In the genomic region with DNA sequence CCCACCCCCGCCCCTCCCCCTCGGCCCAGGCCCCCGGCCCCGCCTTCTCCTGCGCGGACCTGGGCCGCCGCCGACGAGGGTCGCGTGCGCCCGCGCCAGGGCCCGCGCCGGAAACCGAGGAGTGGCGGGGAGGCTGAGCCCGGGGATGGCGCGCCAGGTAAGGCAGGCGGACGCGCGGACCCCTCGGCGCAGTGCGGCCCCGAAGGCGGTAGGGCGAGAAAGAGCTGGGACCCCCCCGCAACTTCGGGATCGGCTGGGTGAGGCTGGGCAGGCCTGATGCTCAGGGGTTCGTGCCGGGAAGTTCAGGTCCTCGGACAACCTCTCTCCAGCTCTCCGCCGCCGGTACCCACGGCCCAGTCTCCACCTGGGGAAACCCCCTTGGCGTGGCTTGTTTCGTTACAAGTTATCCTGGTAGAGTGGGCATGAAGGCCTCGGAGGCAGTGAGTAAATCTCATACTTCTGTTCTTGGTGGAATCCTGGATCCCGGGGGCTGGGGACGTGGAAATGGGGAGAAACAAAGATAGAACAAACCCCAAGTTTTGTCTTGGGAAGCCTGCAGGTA, we compare ENCODE assay signal across 8 cellular contexts. TPM values are rescaled to one million over a fixed set of nuclear protein-coding genes. Genes with fewer than 3 reads are reported as not detected.
A peak's percentile ranks its signal among the peaks of the same experiment; 100 is the strongest.
DNase-seq lines count a peak whose midpoint lies in the region; ATAC-seq and TF ChIP-seq lines count a peak whose summit lies in the region.

No MANE protein-coding gene starts in this region.

- H3K36me3 ChIP-seq in esophagus muscularis mucosa = peaks cover 0 to 12% (median 3%) of the 10 kb centered on the region in 4 donors

- TF ChIP-seq EP300 in esophagus muscularis mucosa (IDR thresholded peaks at IDR 0.05) = no peak

- no peaks in the 10 kb centered on the region for H3K27me3 ChIP-seq in esophagus muscularis mucosa

- TF ChIP-seq CTCF in activated B cell treated with CpG ODN at 0.5 μM for 24 hours (IDR thresholded peaks at IDR 0.05) (no peak), esophagus muscularis mucosa (IDR thresholded peaks at IDR 0.05) (no peak), progenitor cell of endocrine pancreas (IDR thresholded peaks at IDR 0.05; ENCODE audit: unreplicated experiment) (no peak)

- H3K4me3 Mint-ChIP-seq in activated B cell treated with CpG ODN at 0.5 μM for 24 hours = peak overlapping the region; percentile 86
- peak overlapping the region; percentile 80 for H3K4me3 Mint-ChIP-seq in progenitor cell of endocrine pancreas (ENCODE audit: low read depth)

- TF ChIP-seq POLR2A in GM18951 (IDR thresholded peaks at IDR 0.05; ENCODE audit: extremely low read depth, insufficient read depth, insufficient read length) (peak; percentile 54), esophagus muscularis mucosa (IDR thresholded peaks at IDR 0.05; ENCODE audit: low read depth) (no peak)

- DNase-seq in activated B cell treated with CpG ODN at 0.5 μM for 24 hours (no peak), esophagus muscularis mucosa (ENCODE audit: extremely low spot score) (no peak), progenitor cell of endocrine pancreas (ENCODE audit: low spot score, unreplicated experiment) (no peak), RKO (ENCODE audit: low spot score) (no peak), NCI-H82 (lab: John Stamatoyannopoulos, UW) (no peak), NCI-H128 (lab: John Stamatoyannopoulos, UW; ENCODE audit: unreplicated experiment) (no peak)

- peak overlapping the region; percentile 81 to 87 (median 82) for H3K27ac ChIP-seq in esophagus muscularis mucosa (replicated peaks in 1 of 4)

- POLR2A ChIA-PET in activated B cell treated with CpG ODN at 0.5 μM for 24 hours (lab: Charles Lee) = interaction anchor here (1.0 to 1.5 kb wide), 3 partner anchors 56 to 123 kb away, joined by 3 to 9 read pairs (median 4); partner anchors contain the start of gene ZNF862

- H3K27me3 Mint-ChIP-seq in activated B cell treated with CpG ODN at 0.5 μM for 24 hours (no peaks in the 10 kb centered on the region), progenitor cell of endocrine pancreas (no peaks in the 10 kb centered on the region)

- H3K36me3 Mint-ChIP-seq in activated B cell treated with CpG ODN at 0.5 μM for 24 hours (ENCODE audit: low read depth) (peaks cover 6% of the 10 kb centered on the region), progenitor cell of endocrine pancreas (ENCODE audit: insufficient read depth) (no peaks in the 10 kb centered on the region)

- H3K27ac Mint-ChIP-seq in activated B cell treated with CpG ODN at 0.5 μM for 24 hours = peak overlapping the region; percentile 81
- H3K27ac Mint-ChIP-seq in progenitor cell of endocrine pancreas = peak overlapping the region; percentile 58

- ATAC-seq in HG02970 (IDR thresholded peaks at IDR 0.05; ENCODE audit: low FRiP score, unreplicated experiment) (peak; percentile 11), activated B cell treated with CpG ODN at 0.5 μM for 24 hours (ENCODE audit: low read depth) (peak; percentile 7)

- intact Hi-C loops in activated B cell treated with CpG ODN at 0.5 μM for 24 hours (cut with micrococcal nuclease) = loop anchor here (1.0 to 10.0 kb wide), 12 partner anchors 28 to 1630 kb away; partner anchors contain the start of genes ABCF2, ATP6V0E2, KCNH2 and NUB1
- intact Hi-C loops in esophagus muscularis mucosa (cut with DNase I) = loop anchor here (5.0 kb wide), 1 partner anchor 122 kb away; the partner anchor contains the start of gene ZNF862

- WGBS in esophagus muscularis mucosa = 8% methylated on average over 5 of the region's 48 CpGs

- in situ Hi-C loops in GM18951 (cut with MboI; ENCODE audit: low sequenced_read_pairs, unreplicated experiment) = no loop called here

- peak overlapping the region; percentile 72 to 85 (median 77) for H3K4me3 ChIP-seq in esophagus muscularis mucosa

- H3K4me1 Mint-ChIP-seq in activated B cell treated with CpG ODN at 0.5 μM for 24 hours (peaks cover 17% of the 10 kb centered on the region), progenitor cell of endocrine pancreas (ENCODE audit: low read depth) (peaks cover 13% of the 10 kb centered on the region)

- peaks cover 5 to 17% (median 14%) of the 10 kb centered on the region in 4 donors for H3K9me3 ChIP-seq in esophagus muscularis mucosa

- peaks cover 29 to 55% (median 40%) of the 10 kb centered on the region in 4 donors for H3K4me1 ChIP-seq in esophagus muscularis mucosa

- CTCF ChIA-PET in activated B cell treated with CpG ODN at 0.5 μM for 24 hours (lab: Charles Lee) = no interaction called here

- H3K9me3 Mint-ChIP-seq in activated B cell treated with CpG ODN at 0.5 μM for 24 hours (peaks cover 11% of the 10 kb centered on the region), progenitor cell of endocrine pancreas (ENCODE audit: low read depth) (peaks cover 13% of the 10 kb centered on the region)

RNA-seq across cellular contexts. Expression of gene ZNF467, which starts 58.4 kb away (rescaled TPM):
- 0.20 and 0.32 TPM in 2 replicates for total RNA-seq in activated B cell treated with CpG ODN at 0.5 μM for 24 hours
- 10 to 100 TPM; 10.3 to 12.4 (median 11.0) TPM for total RNA-seq in esophagus muscularis mucosa
- total RNA-seq in progenitor cell of endocrine pancreas = 14.8 and 16.1 TPM in 2 replicates
